In the genomic region with DNA sequence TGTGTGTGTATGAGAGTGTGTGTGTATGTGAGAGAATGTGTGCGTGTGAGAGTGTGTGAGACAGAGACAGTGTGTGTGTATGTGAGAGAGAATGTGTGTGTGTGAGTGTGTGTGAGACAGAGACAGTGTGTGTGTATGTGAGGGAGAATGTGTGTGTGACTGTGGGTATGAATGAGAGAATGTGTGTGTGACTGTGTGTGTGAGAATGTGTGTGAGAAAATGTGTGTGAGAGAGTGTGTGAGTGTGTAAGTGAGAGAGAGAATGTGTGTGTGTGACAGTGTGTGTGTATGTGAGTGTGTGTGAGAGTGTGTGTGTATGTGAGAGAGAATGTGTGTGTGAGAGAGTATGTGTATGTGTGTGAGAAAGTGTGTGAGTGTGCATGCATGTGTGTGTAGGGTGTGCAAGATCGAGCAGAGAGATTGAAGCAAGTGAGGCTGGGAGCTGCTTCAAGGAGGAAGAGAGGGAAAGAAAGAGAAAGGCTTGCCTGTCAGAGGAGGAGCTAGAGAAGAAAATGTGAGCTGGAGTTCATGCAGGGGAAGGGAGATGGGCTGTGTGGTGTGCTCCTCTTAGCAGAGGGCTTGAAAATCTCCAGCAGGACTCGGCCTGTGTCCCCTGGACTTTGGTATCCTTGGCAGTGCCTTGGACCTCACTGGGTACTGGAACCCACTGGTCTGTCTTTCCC, we compare ENCODE assay signal across 1 cellular context.
A peak's percentile ranks its signal among the peaks of the same experiment; 100 is the strongest.
TF ChIP-seq lines count a peak whose summit lies in the region.

No MANE protein-coding gene starts in this region.

TF ChIP-seq in WTC11, 78 proteins besides CTCF, POLR2A, EP300 and RAD21 (continued from another document):
- TF ChIP-seq, protein P1, sequence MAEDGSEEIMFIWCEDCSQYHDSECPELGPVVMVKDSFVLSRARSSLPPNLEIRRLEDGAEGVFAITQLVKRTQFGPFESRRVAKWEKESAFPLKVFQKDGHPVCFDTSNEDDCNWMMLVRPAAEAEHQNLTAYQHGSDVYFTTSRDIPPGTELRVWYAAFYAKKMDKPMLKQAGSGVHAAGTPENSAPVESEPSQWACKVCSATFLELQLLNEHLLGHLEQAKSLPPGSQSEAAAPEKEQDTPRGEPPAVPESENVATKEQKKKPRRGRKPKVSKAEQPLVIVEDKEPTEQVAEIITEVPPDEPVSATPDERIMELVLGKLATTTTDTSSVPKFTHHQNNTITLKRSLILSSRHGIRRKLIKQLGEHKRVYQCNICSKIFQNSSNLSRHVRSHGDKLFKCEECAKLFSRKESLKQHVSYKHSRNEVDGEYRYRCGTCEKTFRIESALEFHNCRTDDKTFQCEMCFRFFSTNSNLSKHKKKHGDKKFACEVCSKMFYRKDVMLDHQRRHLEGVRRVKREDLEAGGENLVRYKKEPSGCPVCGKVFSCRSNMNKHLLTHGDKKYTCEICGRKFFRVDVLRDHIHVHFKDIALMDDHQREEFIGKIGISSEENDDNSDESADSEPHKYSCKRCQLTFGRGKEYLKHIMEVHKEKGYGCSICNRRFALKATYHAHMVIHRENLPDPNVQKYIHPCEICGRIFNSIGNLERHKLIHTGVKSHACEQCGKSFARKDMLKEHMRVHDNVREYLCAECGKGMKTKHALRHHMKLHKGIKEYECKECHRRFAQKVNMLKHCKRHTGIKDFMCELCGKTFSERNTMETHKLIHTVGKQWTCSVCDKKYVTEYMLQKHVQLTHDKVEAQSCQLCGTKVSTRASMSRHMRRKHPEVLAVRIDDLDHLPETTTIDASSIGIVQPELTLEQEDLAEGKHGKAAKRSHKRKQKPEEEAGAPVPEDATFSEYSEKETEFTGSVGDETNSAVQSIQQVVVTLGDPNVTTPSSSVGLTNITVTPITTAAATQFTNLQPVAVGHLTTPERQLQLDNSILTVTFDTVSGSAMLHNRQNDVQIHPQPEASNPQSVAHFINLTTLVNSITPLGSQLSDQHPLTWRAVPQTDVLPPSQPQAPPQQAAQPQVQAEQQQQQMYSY (CRISPR knock-in tag; IDR thresholded peaks at IDR 0.05) = 0 out of 2 replicates have a peak, but pooled peaks have one; percentile 37
- TF ChIP-seq MXD4 (CRISPR knock-in tag; IDR thresholded peaks at IDR 0.05; ENCODE audit: borderline replicate concordance) = no peak
- TF ChIP-seq, protein P2, sequence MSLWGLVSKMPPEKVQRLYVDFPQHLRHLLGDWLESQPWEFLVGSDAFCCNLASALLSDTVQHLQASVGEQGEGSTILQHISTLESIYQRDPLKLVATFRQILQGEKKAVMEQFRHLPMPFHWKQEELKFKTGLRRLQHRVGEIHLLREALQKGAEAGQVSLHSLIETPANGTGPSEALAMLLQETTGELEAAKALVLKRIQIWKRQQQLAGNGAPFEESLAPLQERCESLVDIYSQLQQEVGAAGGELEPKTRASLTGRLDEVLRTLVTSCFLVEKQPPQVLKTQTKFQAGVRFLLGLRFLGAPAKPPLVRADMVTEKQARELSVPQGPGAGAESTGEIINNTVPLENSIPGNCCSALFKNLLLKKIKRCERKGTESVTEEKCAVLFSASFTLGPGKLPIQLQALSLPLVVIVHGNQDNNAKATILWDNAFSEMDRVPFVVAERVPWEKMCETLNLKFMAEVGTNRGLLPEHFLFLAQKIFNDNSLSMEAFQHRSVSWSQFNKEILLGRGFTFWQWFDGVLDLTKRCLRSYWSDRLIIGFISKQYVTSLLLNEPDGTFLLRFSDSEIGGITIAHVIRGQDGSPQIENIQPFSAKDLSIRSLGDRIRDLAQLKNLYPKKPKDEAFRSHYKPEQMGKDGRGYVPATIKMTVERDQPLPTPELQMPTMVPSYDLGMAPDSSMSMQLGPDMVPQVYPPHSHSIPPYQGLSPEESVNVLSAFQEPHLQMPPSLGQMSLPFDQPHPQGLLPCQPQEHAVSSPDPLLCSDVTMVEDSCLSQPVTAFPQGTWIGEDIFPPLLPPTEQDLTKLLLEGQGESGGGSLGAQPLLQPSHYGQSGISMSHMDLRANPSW (CRISPR knock-in tag; conservative IDR thresholded peaks at IDR 0.05; ENCODE audit: low read depth) = no peak
- TF ChIP-seq OVOL2 (CRISPR knock-in tag; IDR thresholded peaks at IDR 0.05; ENCODE audit: borderline replicate concordance) = no peak
- TF ChIP-seq NFYB (CRISPR knock-in tag; conservative IDR thresholded peaks at IDR 0.05; ENCODE audit: low read depth) = no peak
- TF ChIP-seq, protein P3, sequence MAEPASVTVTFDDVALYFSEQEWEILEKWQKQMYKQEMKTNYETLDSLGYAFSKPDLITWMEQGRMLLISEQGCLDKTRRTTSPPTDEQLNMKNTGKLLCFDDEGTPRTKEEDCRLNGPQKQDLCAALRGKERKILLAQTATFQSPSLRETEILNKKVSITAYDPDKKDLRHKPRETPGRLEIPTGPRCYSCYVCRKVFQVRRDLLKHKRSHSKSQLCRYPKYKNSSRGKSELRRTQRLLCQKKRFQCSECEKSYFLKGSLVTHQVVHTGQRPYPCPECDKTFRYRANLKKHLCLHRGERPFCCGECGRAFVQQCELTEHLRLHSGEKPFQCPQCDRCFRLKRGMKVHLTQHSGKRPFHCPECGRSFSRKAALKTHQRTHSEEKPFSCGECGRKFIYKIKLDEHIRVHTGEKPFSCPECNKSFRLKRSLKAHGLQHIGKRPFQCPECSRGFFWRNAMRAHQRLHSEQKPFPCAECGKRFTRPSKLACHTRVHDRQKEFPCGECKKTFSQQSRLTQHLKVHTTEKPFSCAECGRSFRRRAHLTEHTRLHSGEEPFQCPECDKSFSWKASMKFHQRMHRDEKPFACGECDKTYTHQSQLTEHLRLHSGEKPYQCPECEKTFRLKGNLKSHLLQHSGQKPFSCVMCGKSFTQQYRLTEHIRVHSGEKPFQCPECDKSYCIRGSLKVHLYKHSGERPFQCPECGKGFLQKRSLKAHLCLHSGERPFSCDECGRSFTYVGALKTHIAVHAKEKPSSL (CRISPR knock-in tag; conservative IDR thresholded peaks at IDR 0.05) = no peak
- TF ChIP-seq, protein P4, sequence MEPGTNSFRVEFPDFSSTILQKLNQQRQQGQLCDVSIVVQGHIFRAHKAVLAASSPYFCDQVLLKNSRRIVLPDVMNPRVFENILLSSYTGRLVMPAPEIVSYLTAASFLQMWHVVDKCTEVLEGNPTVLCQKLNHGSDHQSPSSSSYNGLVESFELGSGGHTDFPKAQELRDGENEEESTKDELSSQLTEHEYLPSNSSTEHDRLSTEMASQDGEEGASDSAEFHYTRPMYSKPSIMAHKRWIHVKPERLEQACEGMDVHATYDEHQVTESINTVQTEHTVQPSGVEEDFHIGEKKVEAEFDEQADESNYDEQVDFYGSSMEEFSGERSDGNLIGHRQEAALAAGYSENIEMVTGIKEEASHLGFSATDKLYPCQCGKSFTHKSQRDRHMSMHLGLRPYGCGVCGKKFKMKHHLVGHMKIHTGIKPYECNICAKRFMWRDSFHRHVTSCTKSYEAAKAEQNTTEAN (CRISPR knock-in tag; IDR thresholded peaks at IDR 0.05) = peak; percentile 98
- no peak for TF ChIP-seq MYBL2 (CRISPR knock-in tag; IDR thresholded peaks at IDR 0.05)
- no peak for TF ChIP-seq TCF7 (CRISPR knock-in tag; IDR thresholded peaks at IDR 0.05; ENCODE audit: low read depth)
- TF ChIP-seq, protein P5, sequence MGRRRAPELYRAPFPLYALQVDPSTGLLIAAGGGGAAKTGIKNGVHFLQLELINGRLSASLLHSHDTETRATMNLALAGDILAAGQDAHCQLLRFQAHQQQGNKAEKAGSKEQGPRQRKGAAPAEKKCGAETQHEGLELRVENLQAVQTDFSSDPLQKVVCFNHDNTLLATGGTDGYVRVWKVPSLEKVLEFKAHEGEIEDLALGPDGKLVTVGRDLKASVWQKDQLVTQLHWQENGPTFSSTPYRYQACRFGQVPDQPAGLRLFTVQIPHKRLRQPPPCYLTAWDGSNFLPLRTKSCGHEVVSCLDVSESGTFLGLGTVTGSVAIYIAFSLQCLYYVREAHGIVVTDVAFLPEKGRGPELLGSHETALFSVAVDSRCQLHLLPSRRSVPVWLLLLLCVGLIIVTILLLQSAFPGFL (CRISPR knock-in tag; IDR thresholded peaks at IDR 0.05; ENCODE audit: borderline replicate concordance) = no peak
- TF ChIP-seq ZNF671 (CRISPR knock-in tag; IDR thresholded peaks at IDR 0.05) = no peak
- TF ChIP-seq, protein P6, sequence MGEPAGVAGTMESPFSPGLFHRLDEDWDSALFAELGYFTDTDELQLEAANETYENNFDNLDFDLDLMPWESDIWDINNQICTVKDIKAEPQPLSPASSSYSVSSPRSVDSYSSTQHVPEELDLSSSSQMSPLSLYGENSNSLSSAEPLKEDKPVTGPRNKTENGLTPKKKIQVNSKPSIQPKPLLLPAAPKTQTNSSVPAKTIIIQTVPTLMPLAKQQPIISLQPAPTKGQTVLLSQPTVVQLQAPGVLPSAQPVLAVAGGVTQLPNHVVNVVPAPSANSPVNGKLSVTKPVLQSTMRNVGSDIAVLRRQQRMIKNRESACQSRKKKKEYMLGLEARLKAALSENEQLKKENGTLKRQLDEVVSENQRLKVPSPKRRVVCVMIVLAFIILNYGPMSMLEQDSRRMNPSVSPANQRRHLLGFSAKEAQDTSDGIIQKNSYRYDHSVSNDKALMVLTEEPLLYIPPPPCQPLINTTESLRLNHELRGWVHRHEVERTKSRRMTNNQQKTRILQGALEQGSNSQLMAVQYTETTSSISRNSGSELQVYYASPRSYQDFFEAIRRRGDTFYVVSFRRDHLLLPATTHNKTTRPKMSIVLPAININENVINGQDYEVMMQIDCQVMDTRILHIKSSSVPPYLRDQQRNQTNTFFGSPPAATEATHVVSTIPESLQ (CRISPR knock-in tag; IDR thresholded peaks at IDR 0.05) = no peak
- TF ChIP-seq, protein P7, sequence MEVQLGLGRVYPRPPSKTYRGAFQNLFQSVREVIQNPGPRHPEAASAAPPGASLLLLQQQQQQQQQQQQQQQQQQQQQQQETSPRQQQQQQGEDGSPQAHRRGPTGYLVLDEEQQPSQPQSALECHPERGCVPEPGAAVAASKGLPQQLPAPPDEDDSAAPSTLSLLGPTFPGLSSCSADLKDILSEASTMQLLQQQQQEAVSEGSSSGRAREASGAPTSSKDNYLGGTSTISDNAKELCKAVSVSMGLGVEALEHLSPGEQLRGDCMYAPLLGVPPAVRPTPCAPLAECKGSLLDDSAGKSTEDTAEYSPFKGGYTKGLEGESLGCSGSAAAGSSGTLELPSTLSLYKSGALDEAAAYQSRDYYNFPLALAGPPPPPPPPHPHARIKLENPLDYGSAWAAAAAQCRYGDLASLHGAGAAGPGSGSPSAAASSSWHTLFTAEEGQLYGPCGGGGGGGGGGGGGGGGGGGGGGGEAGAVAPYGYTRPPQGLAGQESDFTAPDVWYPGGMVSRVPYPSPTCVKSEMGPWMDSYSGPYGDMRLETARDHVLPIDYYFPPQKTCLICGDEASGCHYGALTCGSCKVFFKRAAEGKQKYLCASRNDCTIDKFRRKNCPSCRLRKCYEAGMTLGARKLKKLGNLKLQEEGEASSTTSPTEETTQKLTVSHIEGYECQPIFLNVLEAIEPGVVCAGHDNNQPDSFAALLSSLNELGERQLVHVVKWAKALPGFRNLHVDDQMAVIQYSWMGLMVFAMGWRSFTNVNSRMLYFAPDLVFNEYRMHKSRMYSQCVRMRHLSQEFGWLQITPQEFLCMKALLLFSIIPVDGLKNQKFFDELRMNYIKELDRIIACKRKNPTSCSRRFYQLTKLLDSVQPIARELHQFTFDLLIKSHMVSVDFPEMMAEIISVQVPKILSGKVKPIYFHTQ (CRISPR knock-in tag; IDR thresholded peaks at IDR 0.05) = no peak
